Comparison of ENCODE assay signal across 8 cellular contexts in the genomic region with DNA sequence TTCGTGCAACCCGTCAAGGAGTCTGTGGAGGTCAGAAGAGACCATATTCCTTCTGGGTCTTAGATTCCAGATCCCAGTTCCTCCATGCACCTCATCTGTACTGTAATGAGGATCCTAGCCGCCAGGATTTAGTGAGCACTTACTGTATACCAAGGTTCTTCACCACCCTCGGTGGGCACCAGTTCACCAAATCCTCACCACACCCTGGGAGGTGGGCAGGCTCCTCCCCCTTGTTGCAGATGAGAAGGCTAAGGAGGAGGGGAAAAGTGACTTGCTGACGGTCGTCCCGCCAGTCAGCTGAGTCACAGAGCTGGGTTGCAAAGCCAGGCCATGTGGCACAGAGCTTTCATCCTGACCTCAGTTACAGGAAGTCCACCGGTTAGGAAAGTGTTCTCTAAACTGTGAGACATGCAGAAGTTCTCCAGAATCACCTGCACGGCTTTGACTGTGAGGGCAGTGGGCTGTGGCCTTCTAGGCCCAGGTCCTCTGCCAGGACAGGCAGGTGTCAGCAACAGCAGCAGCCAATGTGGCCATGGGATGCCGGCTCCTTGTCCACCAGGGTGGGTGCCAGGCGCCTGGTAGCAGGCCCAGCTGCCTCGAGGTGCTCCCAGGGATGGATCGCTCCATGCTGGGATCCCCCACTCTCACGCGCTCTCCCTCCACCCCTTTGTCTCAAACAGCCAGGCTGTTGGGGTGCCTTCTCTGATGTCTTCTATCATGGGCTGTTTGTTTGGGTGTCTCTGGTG.
A peak's percentile ranks its signal among the peaks of the same experiment; 100 is the strongest.
DNase-seq lines count a peak whose midpoint lies in the region; ATAC-seq, FAIRE-seq and TF ChIP-seq lines count a peak whose summit lies in the region.

No MANE protein-coding gene starts in this region.

- peaks cover 9 to 60% of the 10 kb centered on the region in 2 donors for H3K4me1 ChIP-seq in esophagus (ENCODE audit: control insufficient read depth in 2 of 2, insufficient read depth in 2 of 2, low read length in 1 of 2)

- peak; percentile 81 for DNase-seq in H54 (ENCODE audit: insufficient read length, low spot score)
- DNase-seq in RPMI8226 = peak; percentile 75
- DNase-seq in stimulated activated CD8-positive, alpha-beta memory T cell treated with anti-CD3 and anti-CD28 coated beads, Interleukin-2, amount 100 ng/mL, for 48 hours (ENCODE audit: low read depth in 2 of 2) = peak; percentile 23 to 41
- no peak for DNase-seq in NK-92 treated with Interleukin-12 subunit alpha and Interleukin-12 subunit beta, amount 100 ng/mL, for 24 hours (lab: John Stamatoyannopoulos, UW)

- 50 to 65% methylated on average over 15 of the region's 15 CpGs for WGBS in esophagus, 2 donors

- no peak for FAIRE-seq in H54 (lab: Jason Lieb, UNC)

- ATAC-seq in HG02763 (IDR thresholded peaks at IDR 0.05; ENCODE audit: unreplicated experiment) = no peak
- ATAC-seq in GM18858 (IDR thresholded peaks at IDR 0.05; ENCODE audit: unreplicated experiment) = no peak
- ATAC-seq in GM18520 (IDR thresholded peaks at IDR 0.05; ENCODE audit: unreplicated experiment) = no peak

- no peaks in the 10 kb centered on the region for H3K36me3 ChIP-seq in esophagus (ENCODE audit: control insufficient read depth in 2 of 2, insufficient read depth in 2 of 2, low read length in 1 of 2)

- H3K9me3 ChIP-seq in esophagus (ENCODE audit: control insufficient read depth in 2 of 2, insufficient read depth in 1 of 2, low read depth in 1 of 2, low read length in 1 of 2) = no peaks in the 10 kb centered on the region

- H3K27ac ChIP-seq in esophagus (ENCODE audit: low read depth in 2 of 2, low read length in 1 of 2) = peak overlapping the region; percentile 4 to 48

- H3K4me3 ChIP-seq in esophagus (ENCODE audit: low read depth in 1 of 2, low read length in 2 of 2) = no peak overlapping the region

- no peak for TF ChIP-seq POLR2A in H54 (IDR thresholded peaks at IDR 0.05; ENCODE audit: low read depth, low read length)

- no peaks in the 10 kb centered on the region for H3K27me3 ChIP-seq in esophagus (ENCODE audit: control insufficient read depth in 1 of 2, insufficient read depth in 2 of 2, low read length in 2 of 2)
